9 cellular contexts compared by ENCODE assay signal in the genomic region with DNA sequence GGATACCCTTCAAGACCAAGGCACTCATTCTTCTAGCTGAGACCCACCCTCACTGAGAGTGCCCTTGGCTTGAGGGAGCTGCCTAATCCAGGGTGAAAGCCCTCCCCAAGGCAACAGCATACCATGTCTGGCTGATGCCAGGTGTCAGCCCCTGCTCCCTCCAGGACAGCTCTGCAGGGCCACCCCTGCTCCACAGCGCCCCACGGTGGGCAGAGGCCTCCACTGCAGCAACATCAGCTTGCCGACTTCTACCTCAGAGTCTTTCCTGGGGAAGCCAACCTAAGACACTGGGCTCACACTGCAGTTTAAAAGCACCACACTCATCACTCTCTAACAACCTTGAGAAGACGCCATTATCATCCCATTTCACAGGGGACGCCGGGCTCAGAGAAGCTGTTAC. TPM values are rescaled to one million over a fixed set of nuclear protein-coding genes. Genes with fewer than 3 reads are reported as not detected.
DNase-seq lines count a peak whose midpoint lies in the region; ATAC-seq, FAIRE-seq and TF ChIP-seq lines count a peak whose summit lies in the region.
"Had no signal": no experiment of that assay in that cellular context is flagged by ENCODE, and none has a peak within 500 bp of the region (broad histone marks: within the 10 kb centered on the region; RNA-seq: fewer than 3 reads in every experiment).

No MANE protein-coding gene starts in this region.

- DNase-seq in activated T-cell treated with anti-CD3 and anti-CD28 coated beads for 1 hour (ENCODE audit: low read depth): peak; percentile 6
- DNase-seq in activated T-cell treated with anti-CD3 and anti-CD28 coated beads, Interleukin-2, amount 50 U/mL, for 4 hours: no peak
- peak in 1 of 2 experiments; percentile 56 for DNase-seq in PC-9
- no peak for DNase-seq in GM12878 (ENCODE audit: low read depth, low spot score)
- DNase-seq in mesenchymal stem cell: peak; percentile 15
- no peak for DNase-seq in aorta
- no peak for DNase-seq in DMS153 (lab: John Stamatoyannopoulos, UW)

- RAD21 ChIA-PET in GM12878 (lab: Charles Lee; ENCODE audit: unreplicated experiment): interaction anchor here (1.2 kb wide), 1 partner anchor 240 kb away, joined by 3 read pairs; no protein-coding TSS in a partner anchor

- H2AK5ac ChIP-seq in mesenchymal stem cell (ENCODE audit: low read length, severe bottlenecking): no peak overlapping the region

- H3K27me3 Mint-ChIP-seq in activated T-cell treated with anti-CD3 and anti-CD28 coated beads, Interleukin-2, amount 50 U/mL, for 4 hours (ENCODE audit: low read depth): no peaks in the 10 kb centered on the region

- no peaks in the 10 kb centered on the region for H3K36me3 ChIP-seq in PC-9 (ENCODE audit: low read depth)
- no peaks in the 10 kb centered on the region; a peak in 1 of 4 replicates for H3K36me3 ChIP-seq in GM12878 (ENCODE audit: control insufficient read depth in 2 of 2, insufficient read depth in 2 of 2, low read length in 1 of 2)
- H3K36me3 ChIP-seq in mesenchymal stem cell (ENCODE audit: control insufficient read depth in 1 of 2, insufficient read depth in 2 of 2, low read depth in 1 of 2, low read length in 2 of 2): peaks cover 38 to 41% of the 10 kb centered on the region in 2 experiments
- peaks cover 0 to 3% of the 10 kb centered on the region in 2 donors for H3K36me3 ChIP-seq in aorta (ENCODE audit: control insufficient read depth in 1 of 2, insufficient read depth in 2 of 2, low read length in 1 of 2)

- no peaks in the 10 kb centered on the region for H3K4me1 Mint-ChIP-seq in activated T-cell treated with anti-CD3 and anti-CD28 coated beads, Interleukin-2, amount 50 U/mL, for 4 hours (ENCODE audit: low read depth)

- no peak overlapping the region for H2BK5ac ChIP-seq in mesenchymal stem cell (ENCODE audit: low read depth, low read length, poor library complexity, severe bottlenecking)

- no peak for FAIRE-seq in GM12878 (lab: Jason Lieb, UNC)
- FAIRE-seq: GM18507 had no signal

- no peak for ATAC-seq in activated T-cell treated with anti-CD3 and anti-CD28 coated beads, Interleukin-2, amount 50 U/mL, for 4 hours
- ATAC-seq in GM12878: peak; percentile 66
- ATAC-seq in aorta (ENCODE audit: low FRiP score): peak; percentile 41
- no peak for ATAC-seq in GM21526 (IDR thresholded peaks at IDR 0.05; ENCODE audit: low FRiP score, unreplicated experiment)

- no peaks in the 10 kb centered on the region; the same call in 1 of the 2 replicates for H3F3A ChIP-seq in PC-9 (ENCODE audit: insufficient read depth, low read depth)

- H3K79me2 ChIP-seq in PC-9 (ENCODE audit: low read depth) (no peaks in the 10 kb centered on the region), GM12878 (ENCODE audit: control insufficient read depth, insufficient read depth, low read length) (no peaks in the 10 kb centered on the region)

- no peak overlapping the region for H3K18ac ChIP-seq in mesenchymal stem cell (ENCODE audit: low read depth in 1 of 2, low read length in 2 of 2)

- no peak overlapping the region for H2BK12ac ChIP-seq in mesenchymal stem cell (ENCODE audit: low read length in 2 of 2)

- H3K27ac ChIP-seq in PC-9 (no peak overlapping the region), GM12878 (ENCODE audit: control insufficient read depth, insufficient read depth) (no peak overlapping the region), mesenchymal stem cell (ENCODE audit: low read length, poor library complexity, severe bottlenecking) (no peak overlapping the region), aorta (ENCODE audit: low read depth in 1 of 2, low read length in 2 of 2) (no peak overlapping the region)

- no peaks in the 10 kb centered on the region for H4K20me1 ChIP-seq in PC-9 (ENCODE audit: insufficient read depth)
- H4K20me1 ChIP-seq in GM12878 (ENCODE audit: control insufficient read depth, insufficient read depth): no peaks in the 10 kb centered on the region

- 71% methylated on average over 5 of the region's 6 CpGs for WGBS in GM12878 (ENCODE audit: insufficient coverage, insufficient replicate concordance, low lambda C conversion rate, missing lambda C conversion rate)
- 40% methylated on average over 6 of the region's 6 CpGs for WGBS in mesenchymal stem cell
- 47 to 51% methylated on average over 6 of the region's 6 CpGs for WGBS in aorta, 2 donors

- H3K23ac ChIP-seq in mesenchymal stem cell (ENCODE audit: low read length in 2 of 2): no peak overlapping the region

- H3K79me1 ChIP-seq in mesenchymal stem cell (replicated peaks; ENCODE audit: low read length, poor library complexity, severe bottlenecking): no peaks in the 10 kb centered on the region

- no TSS peak for BruUV-seq in PC-9 (replicated peaks; lab: Mats Ljungman, UMichigan)
- no TSS peak for BruUV-seq in GM12878 (replicated peaks; lab: Mats Ljungman, UMichigan)

- H3K4me3 Mint-ChIP-seq in activated T-cell treated with anti-CD3 and anti-CD28 coated beads, Interleukin-2, amount 50 U/mL, for 4 hours: no peak overlapping the region

- no peak overlapping the region for H4K8ac ChIP-seq in mesenchymal stem cell (ENCODE audit: low read length)

- H3K9me2 ChIP-seq in PC-9 (ENCODE audit: insufficient read depth): no peaks in the 10 kb centered on the region

- no peak for TF ChIP-seq EP300 in GM12878 (IDR thresholded peaks at IDR 0.05; ENCODE audit: borderline replicate concordance in 1 of 2, control insufficient read depth in 1 of 2, low read depth in 2 of 2, low read length in 2 of 2)

- POLR2A ChIA-PET in PC-9 (lab: Charles Lee; ENCODE audit: unreplicated experiment): interaction anchor here (0.6 to 0.7 kb wide), 2 partner anchors 20 to 206 kb away, joined by 3 to 5 read pairs; no protein-coding TSS in a partner anchor
- POLR2A ChIA-PET in GM12878 (lab: Charles Lee): interaction anchor here (0.7 kb wide), 1 partner anchor 134 kb away, joined by 3 read pairs; no protein-coding TSS in a partner anchor

- intact Hi-C loops in PC-9 (cut with micrococcal nuclease; ENCODE audit: unreplicated experiment): no loop called here
- intact Hi-C loops in GM12878 (cut with micrococcal nuclease; ENCODE audit: unreplicated experiment): no loop called here
- intact Hi-C loops in aorta (cut with DNase I): no loop called here

- H3K4me2 ChIP-seq in PC-9 (no peak overlapping the region), GM12878 (ENCODE audit: control insufficient read depth, insufficient read depth) (no peak overlapping the region), mesenchymal stem cell (ENCODE audit: low read length, poor library complexity, severe bottlenecking) (no peak overlapping the region)

- in situ Hi-C loops in GM12878 (cut with MboI): no loop called here

- no peak overlapping the region for H4K91ac ChIP-seq in mesenchymal stem cell (ENCODE audit: low read length)

- peak; percentile 55 for TF ChIP-seq RAD21 in GM12878 (IDR thresholded peaks at IDR 0.05; ENCODE audit: insufficient read depth, low read depth, low read length)

- H3K4me1 ChIP-seq in PC-9 (replicated peaks; ENCODE audit: insufficient read depth) (no peaks in the 10 kb centered on the region), GM12878 (ENCODE audit: control insufficient read depth, insufficient read depth, low read length) (no peaks in the 10 kb centered on the region), mesenchymal stem cell (ENCODE audit: control insufficient read depth, insufficient read depth, low read depth, low read length) (no peaks in the 10 kb centered on the region), aorta (ENCODE audit: control insufficient read depth in 1 of 2, insufficient read depth in 2 of 2, low read length in 2 of 2) (no peaks in the 10 kb centered on the region)

- no peaks in the 10 kb centered on the region for H3K9me3 ChIP-seq in PC-9 (ENCODE audit: insufficient read depth, low read depth)
- no peaks in the 10 kb centered on the region for H3K9me3 ChIP-seq in GM12878 (replicated peaks; ENCODE audit: control insufficient read depth, insufficient read depth, low read length)
- no peaks in the 10 kb centered on the region for H3K9me3 ChIP-seq in mesenchymal stem cell (ENCODE audit: control insufficient read depth, low read length)
- H3K9me3 ChIP-seq in aorta (ENCODE audit: control insufficient read depth, low read length): no peaks in the 10 kb centered on the region

- H3K27me3 ChIP-seq in PC-9 (ENCODE audit: insufficient read depth, low read depth) (no peaks in the 10 kb centered on the region), GM12878 (replicated peaks in 1 of 2; ENCODE audit: control insufficient read depth in 2 of 2, insufficient read depth in 2 of 2, low read length in 1 of 2) (no peaks in the 10 kb centered on the region), mesenchymal stem cell (ENCODE audit: control insufficient read depth in 1 of 2, insufficient read depth in 1 of 2, low read length in 2 of 2) (no peaks in the 10 kb centered on the region), aorta (ENCODE audit: control insufficient read depth in 1 of 2, insufficient read depth in 2 of 2, low read length in 1 of 2) (no peaks in the 10 kb centered on the region)

- peaks cover 23% of the 10 kb centered on the region for H3K36me3 Mint-ChIP-seq in activated T-cell treated with anti-CD3 and anti-CD28 coated beads, Interleukin-2, amount 50 U/mL, for 4 hours (ENCODE audit: insufficient read depth)

- TF ChIP-seq CTCF in PC-9 (conservative IDR thresholded peaks at IDR 0.05) (peak; percentile 92), GM12878 (IDR thresholded peaks at IDR 0.05 in 2 of 3, conservative IDR thresholded peaks at IDR 0.05 in 1 of 3; ENCODE audit: control insufficient read depth in 2 of 3, extremely low read depth in 1 of 3, insufficient read depth in 1 of 3, low read depth in 3 of 3, low read length in 3 of 3) (peak; percentile 45 to 73 (median 60))

- H3K9me3 Mint-ChIP-seq in activated T-cell treated with anti-CD3 and anti-CD28 coated beads, Interleukin-2, amount 50 U/mL, for 4 hours: no peaks in the 10 kb centered on the region

- H3K4me3 ChIP-seq in PC-9: no peak overlapping the region
- no peak overlapping the region for H3K4me3 ChIP-seq in GM12878
- H3K4me3 ChIP-seq in mesenchymal stem cell (ENCODE audit: insufficient read depth in 1 of 2, low read depth in 1 of 2, low read length in 2 of 2): no peak overlapping the region
- no peak overlapping the region for H3K4me3 ChIP-seq in aorta (ENCODE audit: low read length in 2 of 2)

- CTCF ChIA-PET in PC-9 (lab: Charles Lee): interaction anchor here (0.5 kb wide), 2 partner anchors 38 to 369 kb away, joined by 4 to 7 read pairs; no protein-coding TSS in a partner anchor
- CTCF ChIA-PET in GM12878 (lab: Yijun Ruan, JAX): interaction anchor here (0.5 to 1.5 kb wide), 12 partner anchors 9 to 227 kb away, joined by 3 to 7 read pairs (median 3); no protein-coding TSS in a partner anchor

- no peak overlapping the region for H3K14ac ChIP-seq in mesenchymal stem cell (ENCODE audit: low read length in 2 of 2)

- SMC1A ChIA-PET in GM12878 (lab: Charles Lee; ENCODE audit: uncharacterized antibody, unreplicated experiment): no interaction called here

- H3K4ac ChIP-seq in mesenchymal stem cell (ENCODE audit: low read depth in 1 of 2, low read length in 2 of 2): no peak overlapping the region

- H2BK120ac ChIP-seq in mesenchymal stem cell (ENCODE audit: low read depth, low read length): no peak overlapping the region

- TF ChIP-seq POLR2A in GM12878 (IDR thresholded peaks at IDR 0.05; ENCODE audit: low read depth, low read length): no peak

- H2AFZ ChIP-seq in PC-9: no peak overlapping the region
- no peak overlapping the region for H2AFZ ChIP-seq in GM12878 (ENCODE audit: control insufficient read depth, low read depth, low read length)
- no peak overlapping the region for H2AFZ ChIP-seq in mesenchymal stem cell (ENCODE audit: low read depth, low read length)

- H3K9ac ChIP-seq in GM12878 (ENCODE audit: control insufficient read depth, insufficient read depth, low read length): no peak overlapping the region
- H3K9ac ChIP-seq in mesenchymal stem cell (ENCODE audit: low read length): no peak overlapping the region

- no peak overlapping the region for H2BK15ac ChIP-seq in mesenchymal stem cell (ENCODE audit: low read depth, poor library complexity, severe bottlenecking)

RNA-seq across cellular contexts. Expression of a gene that starts 29.0 kb away (rescaled TPM):
- total RNA-seq in activated T-cell treated with anti-CD3 and anti-CD28 coated beads, Interleukin-2, amount 50 U/mL, for 4 hours: 1 to 10 TPM; 1.2 to 1.5 (median 1.3) TPM
- total RNA-seq in PC-9 (2021): 7.8 and 11.2 TPM in 2 replicates
- 2.4 and 2.7 TPM in 2 replicates for total RNA-seq in GM12878 (2013; cell fraction: nucleolus; rRNA removed)
- total RNA-seq in GM12878 (2014; rRNA removed): 2.8 and 3.4 TPM in 2 replicates
- total RNA-seq in GM12878 (2014; rRNA removed; fragmentation: Illumina TruSeq; extraction: Trizol): 3.7 and 3.8 TPM in 2 replicates
- total RNA-seq in GM12878 (2021): 2.6 and 3.5 TPM in 2 replicates
- 2.8 TPM for polyA plus RNA-seq in GM12878 (2011; ENCODE audit: low read depth)
- 2.2 TPM in 2 replicates for polyA plus RNA-seq in GM12878 (2011; rRNA removed)
- polyA plus RNA-seq in GM12878 (2011; cell fraction: cytosol; rRNA removed): 2.9 and 3.4 TPM in 2 replicates
- 1.7 TPM in 2 replicates for polyA plus RNA-seq in GM12878 (2011; cell fraction: nucleus; rRNA removed)
- 3.8 TPM in 2 replicates for polyA plus RNA-seq in GM12878 (2012)
- polyA plus RNA-seq in GM12878 (2014; fragmentation: Illumina TruSeq; extraction: Trizol): 4.8 and 5.6 TPM in 2 replicates
- under 1 TPM; 0.39 to 0.80 TPM for polyA plus RNA-seq in GM12878 (2014; fragmentation: Nextera tagmentation; extraction: Ambion mirVana)
- polyA plus RNA-seq in GM12878 (2014; rRNA removed): 4.5 and 4.9 TPM in 2 replicates
- 1 to 10 TPM; 3.9 to 4.4 TPM for polyA plus RNA-seq in GM12878 (2016; fragmentation: Nextera tagmentation; extraction: Ambion mirVana)
- 2.5 and 3.7 TPM in 2 replicates for polyA minus RNA-seq in GM12878 (2011; rRNA and poly(A)+ RNA removed)
- 1.4 TPM in 1 of 2 replicates, not detected in the other for polyA minus RNA-seq in GM12878 (2011; cell fraction: cytosol; rRNA and poly(A)+ RNA removed)
- polyA minus RNA-seq in GM12878 (2011; cell fraction: nucleus; rRNA and poly(A)+ RNA removed): 0.24 TPM in 1 of 2 replicates, not detected in the other
- polyA plus RNA-seq in mesenchymal stem cell (2013, experiment 1 of 2): 12.6 TPM
- polyA plus RNA-seq in mesenchymal stem cell (2013, experiment 2 of 2): 12.2 TPM
- total RNA-seq in aorta: 1 to 10 TPM; 3.0 to 5.9 TPM
- polyA plus RNA-seq in aorta: 1 to 10 TPM; 4.5 to 5.8 TPM

RNA-seq across cellular contexts. Expression of a gene that starts 45.3 kb away (rescaled TPM):
- 10 to 100 TPM; 24.5 to 30.2 (median 28.1) TPM for total RNA-seq in activated T-cell treated with anti-CD3 and anti-CD28 coated beads, Interleukin-2, amount 50 U/mL, for 4 hours
- total RNA-seq in PC-9 (2021) (102 and 103 TPM in 2 replicates), GM12878 (2014; rRNA removed) (26.4 and 27.5 TPM in 2 replicates), GM12878 (2014; rRNA removed; fragmentation: Illumina TruSeq; extraction: Trizol) (42.1 and 45.9 TPM in 2 replicates), GM12878 (2021) (78.7 and 80.6 TPM in 2 replicates), aorta (100 to 1,000 TPM in 1 of 2 donors, 10 to 100 TPM in 1; 59.1 to 127 TPM)
- total RNA-seq in GM12878 (2013; cell fraction: nucleolus; rRNA removed): 83.4 and 87.9 TPM in 2 replicates
- polyA plus RNA-seq in GM12878 (2011; ENCODE audit: low read depth): 24.4 TPM
- polyA plus RNA-seq in GM12878 (2011; rRNA removed) (57.4 and 67.7 TPM in 2 replicates), GM12878 (2014; fragmentation: Illumina TruSeq; extraction: Trizol) (36.0 and 47.4 TPM in 2 replicates), GM12878 (2014; fragmentation: Nextera tagmentation; extraction: Ambion mirVana) (1 to 10 TPM in 1 of 2 experiments, under 1 TPM in 1; 0.93 to 1.6 TPM), GM12878 (2014; rRNA removed) (53.9 and 60.0 TPM in 2 replicates), GM12878 (2016; fragmentation: Nextera tagmentation; extraction: Ambion mirVana) (10 to 100 TPM; 46.3 to 49.5 TPM), aorta (100 to 1,000 TPM in 1 of 2 donors, 10 to 100 TPM in 1; 50.5 to 110 TPM)
- 66.7 and 69.8 TPM in 2 replicates for polyA plus RNA-seq in GM12878 (2011; cell fraction: cytosol; rRNA removed)
- polyA plus RNA-seq in GM12878 (2011; cell fraction: nucleus; rRNA removed): 83.2 and 88.8 TPM in 2 replicates
- polyA plus RNA-seq in GM12878 (2012): 38.7 and 45.2 TPM in 2 replicates
- 36.6 and 45.8 TPM in 2 replicates for polyA minus RNA-seq in GM12878 (2011; rRNA and poly(A)+ RNA removed)
- 13.4 and 13.5 TPM in 2 replicates for polyA minus RNA-seq in GM12878 (2011; cell fraction: cytosol; rRNA and poly(A)+ RNA removed)
- 12.2 and 18.0 TPM in 2 replicates for polyA minus RNA-seq in GM12878 (2011; cell fraction: nucleus; rRNA and poly(A)+ RNA removed)
- polyA plus RNA-seq in mesenchymal stem cell (2013, experiment 1 of 2): 33.2 TPM
- polyA plus RNA-seq in mesenchymal stem cell (2013, experiment 2 of 2): 35.1 TPM

RNA-seq across cellular contexts. Expression of a gene that starts 50.3 kb away (rescaled TPM):
- total RNA-seq in activated T-cell treated with anti-CD3 and anti-CD28 coated beads, Interleukin-2, amount 50 U/mL, for 4 hours: 1 to 10 TPM; 7.8 to 10.0 (median 9.9) TPM
- total RNA-seq in PC-9 (2021) (10.6 and 14.5 TPM in 2 replicates), GM12878 (2014; rRNA removed) (9.8 and 10.5 TPM in 2 replicates), GM12878 (2014; rRNA removed; fragmentation: Illumina TruSeq; extraction: Trizol) (2.7 TPM in 2 replicates), GM12878 (2021) (6.3 and 8.0 TPM in 2 replicates), aorta (not detected)
- total RNA-seq in GM12878 (2013; cell fraction: nucleolus; rRNA removed): not detected in 2 replicates
- 2.3 TPM for polyA plus RNA-seq in GM12878 (2011; ENCODE audit: low read depth)
- polyA plus RNA-seq in GM12878 (2011; rRNA removed) (0.16 and 0.33 TPM in 2 replicates), GM12878 (2014; fragmentation: Illumina TruSeq; extraction: Trizol) (1.6 TPM in 1 of 2 replicates, not detected in the other), GM12878 (2014; fragmentation: Nextera tagmentation; extraction: Ambion mirVana) (1 to 10 TPM; 1.4 to 1.5 TPM), GM12878 (2014; rRNA removed) (7.5 TPM in 2 replicates), GM12878 (2016; fragmentation: Nextera tagmentation; extraction: Ambion mirVana) (1 to 10 TPM; 5.1 to 5.6 TPM), aorta (1 to 10 TPM in 1 of 2 donors, under 1 TPM in 1; 0.23 to 1.6 TPM)
- polyA plus RNA-seq in GM12878 (2011; cell fraction: cytosol; rRNA removed): 1.0 and 1.1 TPM in 2 replicates
- 0.70 and 1.0 TPM in 2 replicates for polyA plus RNA-seq in GM12878 (2011; cell fraction: nucleus; rRNA removed)
- polyA plus RNA-seq in GM12878 (2012): 2.5 and 3.6 TPM in 2 replicates
- polyA minus RNA-seq in GM12878 (2011; rRNA and poly(A)+ RNA removed): not detected in 2 replicates
- polyA minus RNA-seq in GM12878 (2011; cell fraction: cytosol; rRNA and poly(A)+ RNA removed): not detected in 2 replicates
- not detected in 2 replicates for polyA minus RNA-seq in GM12878 (2011; cell fraction: nucleus; rRNA and poly(A)+ RNA removed)
- 0.08 TPM for polyA plus RNA-seq in mesenchymal stem cell (2013, experiment 1 of 2)
- polyA plus RNA-seq in mesenchymal stem cell (2013, experiment 2 of 2): 0.05 TPM

Comparison
In these comparisons a context has a peak if more than half of its experiments do, and no peak if none do; other contexts are left out.
1. DNase-seq: peak in activated T-cell treated with anti-CD3 and anti-CD28 coated beads for 1 hour (single experiment) and mesenchymal stem cell (single experiment); none in activated T-cell treated with anti-CD3 and anti-CD28 coated beads, Interleukin-2, amount 50 U/mL, for 4 hours (single experiment), GM12878 (single experiment), aorta (0 of 2) and DMS153 (single experiment).
2. ATAC-seq: peak in GM12878 (single experiment) and aorta (single experiment); none in activated T-cell treated with anti-CD3 and anti-CD28 coated beads, Interleukin-2, amount 50 U/mL, for 4 hours (0 of 2) and GM21526 (single experiment).